Comparison of ENCODE assay signal across 8 cellular contexts in the genomic region with DNA sequence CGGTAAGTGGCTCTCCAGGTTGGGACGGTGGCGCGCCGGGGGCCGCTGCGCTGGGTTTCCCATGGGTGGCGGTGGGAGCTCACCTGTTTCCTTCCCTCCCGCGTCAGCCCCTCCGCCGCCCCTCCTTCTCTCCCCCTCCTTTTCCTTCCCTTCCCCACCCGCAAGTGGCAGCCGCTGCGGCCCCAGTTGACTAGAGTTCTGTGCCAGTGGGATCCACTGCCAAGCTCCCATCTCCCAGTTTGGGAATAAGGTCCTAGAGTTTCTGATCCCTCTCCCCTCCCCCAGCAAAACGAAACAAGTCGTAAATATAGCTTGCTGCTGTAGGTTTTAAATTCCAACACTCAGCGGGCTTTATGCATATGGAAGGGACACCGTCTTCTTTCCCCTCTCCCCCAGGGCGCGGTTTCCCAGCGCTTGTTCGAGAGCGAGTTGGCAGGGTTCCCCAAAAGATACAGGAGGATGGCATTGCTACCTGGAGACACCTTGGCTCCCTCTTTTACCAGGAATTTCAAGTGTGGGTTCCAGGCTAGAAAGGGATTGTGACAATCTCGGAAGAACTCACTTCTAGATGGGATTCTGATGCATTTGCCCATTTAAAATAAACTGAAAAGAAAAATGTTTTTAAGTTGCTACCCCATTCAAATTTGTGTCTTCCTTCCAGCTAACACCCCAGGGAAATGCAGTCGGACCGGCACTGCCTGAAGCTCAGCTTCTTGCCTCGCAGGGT. TPM values are rescaled to one million over a fixed set of nuclear protein-coding genes. Genes with fewer than 3 reads are reported as not detected.
A peak's percentile ranks its signal among the peaks of the same experiment; 100 is the strongest.
DNase-seq lines count a peak whose midpoint lies in the region; ATAC-seq lines count a peak whose summit lies in the region.

No MANE protein-coding gene starts in this region.

- H3K36me3 ChIP-seq in H7 (replicated peaks; ENCODE audit: control insufficient read depth, insufficient read depth, low read length) (no peaks in the 10 kb centered on the region), adipocyte (ENCODE audit: control insufficient read depth, insufficient read depth, low read length, severe bottlenecking) (no peaks in the 10 kb centered on the region), iPS-15b (ENCODE audit: control insufficient read depth, insufficient read depth, low read length) (no peaks in the 10 kb centered on the region), skeletal muscle tissue (ENCODE audit: control insufficient read depth in 3 of 3, insufficient read depth in 3 of 3, low read length in 3 of 3) (no peaks in the 10 kb centered on the region)

- DNase-seq in H7 (peak; percentile 45), adipocyte (ENCODE audit: low read depth) (peak; percentile 10), NCI-H1694 (lab: John Stamatoyannopoulos, UW) (no peak)
- no peak for DNase-seq in activated effector memory CD4-positive, alpha-beta T cell treated with anti-CD3 and anti-CD28 coated beads, Interleukin-2, amount 50 U/mL, for 16 hours

- H3K4me1 ChIP-seq in adipocyte (ENCODE audit: control insufficient read depth, insufficient read depth, low read length) (peaks cover 18% of the 10 kb centered on the region), iPS-15b (ENCODE audit: control insufficient read depth, insufficient read depth, low read length) (peaks cover 3% of the 10 kb centered on the region), skeletal muscle tissue (ENCODE audit: control insufficient read depth in 3 of 3, insufficient read depth in 3 of 3, low read length in 3 of 3) (peaks cover 13 to 26% (median 25%) of the 10 kb centered on the region in 3 donors)

- no peak overlapping the region for H3K27ac ChIP-seq in skeletal muscle tissue (ENCODE audit: low read depth, low read length)

- no peaks in the 10 kb centered on the region for H3K9me3 ChIP-seq in adipocyte (ENCODE audit: control insufficient read depth, low read length)
- H3K9me3 ChIP-seq in iPS-15b (ENCODE audit: control insufficient read depth, insufficient read depth, low read length) = no peaks in the 10 kb centered on the region
- no peaks in the 10 kb centered on the region for H3K9me3 ChIP-seq in skeletal muscle tissue (ENCODE audit: control insufficient read depth in 3 of 3, low read length in 3 of 3)

- H3K9ac ChIP-seq in adipocyte (ENCODE audit: low read length) (peak overlapping the region; percentile 19), iPS-15b (ENCODE audit: low read depth, low read length) (no peak overlapping the region), skeletal muscle tissue (ENCODE audit: low read depth in 1 of 3, low read length in 3 of 3) (peak overlapping the region; percentile 15 to 63 (median 45))

- H3K27me3 ChIP-seq in H7 (ENCODE audit: control insufficient read depth, insufficient read depth, low read length) (peaks cover 52% of the 10 kb centered on the region), adipocyte (replicated peaks; ENCODE audit: control insufficient read depth, insufficient read depth, low read length) (peaks cover 17% of the 10 kb centered on the region), iPS-15b (ENCODE audit: control insufficient read depth, insufficient read depth, low read length) (peaks cover 69% of the 10 kb centered on the region), skeletal muscle tissue (ENCODE audit: control insufficient read depth in 3 of 3, insufficient read depth in 3 of 3, low read length in 3 of 3) (peaks cover 10 to 39% (median 25%) of the 10 kb centered on the region in 3 donors)

- H3K4me3 ChIP-seq in H7 (ENCODE audit: insufficient read depth, low read depth, low read length) = peak overlapping the region; percentile 55
- H3K4me3 ChIP-seq in adipocyte (ENCODE audit: low read length) = peak overlapping the region; percentile 81
- peak overlapping the region; percentile 68 for H3K4me3 ChIP-seq in iPS-15b (ENCODE audit: low read depth, low read length)
- H3K4me3 ChIP-seq in skeletal muscle tissue (ENCODE audit: low read length in 3 of 3) = peak overlapping the region; percentile 69 to 76 (median 70)

- ATAC-seq in GM19035 (IDR thresholded peaks at IDR 0.05; ENCODE audit: unreplicated experiment) = no peak
- ATAC-seq in HG02571 (IDR thresholded peaks at IDR 0.05; ENCODE audit: unreplicated experiment) = no peak

RNA-seq across cellular contexts. Expression of a gene that starts 1.2 kb away (rescaled TPM):
- 0.31 and 1.1 TPM in 2 replicates for total RNA-seq in H7 (2014; rRNA removed; shearing (Covaris generic))
- total RNA-seq in skeletal muscle tissue = 2.6 TPM

Comparison
In these comparisons a context has a peak if more than half of its experiments do, and no peak if none do; other contexts are left out.
1. DNase-seq: peak in H7 (single experiment) and adipocyte (single experiment); none in NCI-H1694 (single experiment) and activated effector memory CD4-positive, alpha-beta T cell treated with anti-CD3 and anti-CD28 coated beads, Interleukin-2, amount 50 U/mL, for 16 hours (single experiment).
2. Peak in every context shown above with its lines, with median percentiles within 50 percentile points of each other: H3K4me3 ChIP-seq.